Comparison of ENCODE assay signal across 14 cellular contexts in the genomic region with DNA sequence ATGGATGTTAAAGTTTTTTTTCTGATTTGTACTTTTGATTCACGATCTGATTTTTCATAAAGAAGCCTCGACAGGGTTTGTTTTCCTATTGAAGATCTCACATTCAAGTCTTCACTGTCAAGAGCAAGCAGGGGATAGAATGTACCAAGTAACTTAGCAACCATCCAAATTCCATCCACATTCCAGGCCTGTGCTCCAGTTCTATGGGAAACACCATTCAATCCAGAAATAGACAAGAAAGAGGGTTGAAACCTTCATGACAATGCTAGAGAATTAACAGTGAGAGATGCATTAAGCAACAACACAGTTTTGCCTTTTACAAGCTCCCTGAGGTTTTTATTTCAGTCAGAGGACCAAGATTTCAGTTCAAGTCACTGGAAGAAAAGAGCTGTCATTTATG.
DNase-seq lines count a peak whose midpoint lies in the region; ATAC-seq, FAIRE-seq and TF ChIP-seq lines count a peak whose summit lies in the region.
"Had no signal": no experiment of that assay in that cellular context is flagged by ENCODE, and none has a peak within 500 bp of the region (broad histone marks: within the 10 kb centered on the region; RNA-seq: fewer than 3 reads in every experiment).

No MANE protein-coding gene starts in this region.

- no peak for TF ChIP-seq POLR2A in H54 (IDR thresholded peaks at IDR 0.05; ENCODE audit: low read depth, low read length)

- H3K27me3 ChIP-seq in naive thymus-derived CD4-positive, alpha-beta T cell (ENCODE audit: control insufficient read depth in 2 of 2, insufficient read depth in 2 of 2, low read length in 2 of 2), result no peaks in the 10 kb centered on the region
- H3K27me3 ChIP-seq: sigmoid colon had no signal

- H3K9me3 ChIP-seq in naive thymus-derived CD4-positive, alpha-beta T cell (ENCODE audit: control insufficient read depth in 2 of 3, low read length in 3 of 3), result no peaks in the 10 kb centered on the region
- H3K9me3 ChIP-seq: sigmoid colon had no signal

- no peaks in the 10 kb centered on the region for H3K4me1 Mint-ChIP-seq in activated CD4-positive, alpha-beta T cell treated with anti-CD3 and anti-CD28 coated beads, Interleukin-2, amount 10 ng/mL, durations not matched to agents 7 days and 5 days
- H3K4me1 Mint-ChIP-seq in naive thymus-derived CD4-positive, alpha-beta T cell, result peaks cover 0 to 4% (median 0%) of the 10 kb centered on the region in 7 donors
- H3K4me1 Mint-ChIP-seq: activated naive CD4-positive, alpha-beta T cell treated with anti-CD3 and anti-CD28 coated beads, Interleukin-2, amount 10 ng/mL, durations not matched to agents 7 days and 5 days; CD4-positive, CD25-positive, alpha-beta regulatory T cell had no signal

- H3K27me3 Mint-ChIP-seq in activated CD4-positive, alpha-beta T cell treated with anti-CD3 and anti-CD28 coated beads, Interleukin-2, amount 10 ng/mL, durations not matched to agents 7 days and 5 days, result no peaks in the 10 kb centered on the region
- H3K27me3 Mint-ChIP-seq in naive thymus-derived CD4-positive, alpha-beta T cell, result no peaks in the 10 kb centered on the region
- H3K27me3 Mint-ChIP-seq: activated naive CD4-positive, alpha-beta T cell treated with anti-CD3 and anti-CD28 coated beads, Interleukin-2, amount 10 ng/mL, durations not matched to agents 7 days and 5 days had no signal

- no peaks in the 10 kb centered on the region for H3K36me3 Mint-ChIP-seq in activated CD4-positive, alpha-beta T cell treated with anti-CD3 and anti-CD28 coated beads, Interleukin-2, amount 10 ng/mL, durations not matched to agents 7 days and 5 days (ENCODE audit: low read depth)
- H3K36me3 Mint-ChIP-seq in naive thymus-derived CD4-positive, alpha-beta T cell, result no peaks in the 10 kb centered on the region
- H3K36me3 Mint-ChIP-seq: activated naive CD4-positive, alpha-beta T cell treated with anti-CD3 and anti-CD28 coated beads, Interleukin-2, amount 10 ng/mL, durations not matched to agents 7 days and 5 days; CD4-positive, CD25-positive, alpha-beta regulatory T cell had no signal

- H3K27ac Mint-ChIP-seq in activated CD4-positive, alpha-beta T cell treated with anti-CD3 and anti-CD28 coated beads, Interleukin-2, amount 10 ng/mL, durations not matched to agents 7 days and 5 days, result no peak overlapping the region
- H3K27ac Mint-ChIP-seq in naive thymus-derived CD4-positive, alpha-beta T cell, result no peak overlapping the region
- H3K27ac Mint-ChIP-seq: activated naive CD4-positive, alpha-beta T cell treated with anti-CD3 and anti-CD28 coated beads, Interleukin-2, amount 10 ng/mL, durations not matched to agents 7 days and 5 days; CD4-positive, CD25-positive, alpha-beta regulatory T cell had no signal

- FAIRE-seq in H54 (lab: Jason Lieb, UNC), result no peak
- FAIRE-seq: colon had no signal

- no peak overlapping the region for H3K27ac ChIP-seq in naive thymus-derived CD4-positive, alpha-beta T cell (ENCODE audit: low read depth, low read length)
- H3K27ac ChIP-seq: sigmoid colon had no signal

- no peak for TF ChIP-seq CTCF in fibroblast of mammary gland (conservative IDR thresholded peaks at IDR 0.05; ENCODE audit: control insufficient read depth, insufficient read depth, low read depth, low read length)

- no peak overlapping the region for H3K4me3 Mint-ChIP-seq in activated CD4-positive, alpha-beta T cell treated with anti-CD3 and anti-CD28 coated beads, Interleukin-2, amount 10 ng/mL, durations not matched to agents 7 days and 5 days
- H3K4me3 Mint-ChIP-seq in naive thymus-derived CD4-positive, alpha-beta T cell, result no peak overlapping the region
- H3K4me3 Mint-ChIP-seq: activated naive CD4-positive, alpha-beta T cell treated with anti-CD3 and anti-CD28 coated beads, Interleukin-2, amount 10 ng/mL, durations not matched to agents 7 days and 5 days; CD4-positive, CD25-positive, alpha-beta regulatory T cell had no signal

- intact Hi-C loops in naive thymus-derived CD4-positive, alpha-beta T cell (cut with micrococcal nuclease), result no loop called here

- no peak overlapping the region for H3K4me3 ChIP-seq in fibroblast of mammary gland (ENCODE audit: control insufficient read depth, low read depth, low read length)
- no peak overlapping the region for H3K4me3 ChIP-seq in naive thymus-derived CD4-positive, alpha-beta T cell (ENCODE audit: low read length)
- H3K4me3 ChIP-seq: sigmoid colon had no signal

- H3K36me3 ChIP-seq in naive thymus-derived CD4-positive, alpha-beta T cell (ENCODE audit: control insufficient read depth in 2 of 3, insufficient read depth in 3 of 3, low read length in 3 of 3), result no peaks in the 10 kb centered on the region
- H3K36me3 ChIP-seq: sigmoid colon had no signal

- ATAC-seq in SK-N-SH treated with all-trans-retinoic acid at 6 μM for 48 hours, result peak; percentile 52; the same call in 2 of the 3 replicates
- no peak for ATAC-seq in naive thymus-derived CD4-positive, alpha-beta T cell
- ATAC-seq: stimulated activated naive CD8-positive, alpha-beta T cell treated with anti-CD3 and anti-CD28 coated beads, Interleukin-15, Interleukin-2, amounts not matched to agents 100 U/mL and 50 U/mL, for 24 hours had no signal

- no peaks in the 10 kb centered on the region for H3K4me1 ChIP-seq in naive thymus-derived CD4-positive, alpha-beta T cell (ENCODE audit: control insufficient read depth in 2 of 2, insufficient read depth in 2 of 2, low read length in 2 of 2)

- H3K9me3 Mint-ChIP-seq in activated CD4-positive, alpha-beta T cell treated with anti-CD3 and anti-CD28 coated beads, Interleukin-2, amount 10 ng/mL, durations not matched to agents 7 days and 5 days, result no peaks in the 10 kb centered on the region
- H3K9me3 Mint-ChIP-seq in naive thymus-derived CD4-positive, alpha-beta T cell, result peaks cover 0 to 2% (median 0%) of the 10 kb centered on the region in 11 donors
- H3K9me3 Mint-ChIP-seq: activated naive CD4-positive, alpha-beta T cell treated with anti-CD3 and anti-CD28 coated beads, Interleukin-2, amount 10 ng/mL, durations not matched to agents 7 days and 5 days had no signal

- POLR2A ChIA-PET in activated CD4-positive, alpha-beta T cell treated with anti-CD3 and anti-CD28 coated beads, Interleukin-2, amount 10 ng/mL, durations not matched to agents 7 days and 5 days (lab: Charles Lee), result no interaction called here
- POLR2A ChIA-PET in naive thymus-derived CD4-positive, alpha-beta T cell (lab: Charles Lee), result no interaction called here

- DNase-seq in fibroblast of mammary gland (ENCODE audit: low read depth) (peak; percentile 31), left kidney (ENCODE audit: low read depth, low spot score) (peak; percentile 40), superior temporal gyrus (ENCODE audit: extremely low spot score) (peak; percentile 42), H54 (ENCODE audit: insufficient read length, low spot score) (no peak)
- DNase-seq in activated CD4-positive, alpha-beta T cell treated with anti-CD3 and anti-CD28 coated beads for 1 hour, result no peak
- DNase-seq in activated CD4-positive, alpha-beta T cell treated with anti-CD3 and anti-CD28 coated beads, Interleukin-2, amount 10 ng/mL, durations not matched to agents 7 days and 5 days, result no peak
- no peak for DNase-seq in naive thymus-derived CD4-positive, alpha-beta T cell
- DNase-seq: activated CD4-positive, CD25-positive, alpha-beta regulatory T cell; activated naive CD4-positive, alpha-beta T cell treated with anti-CD3 and anti-CD28 coated beads, Interleukin-2, amount 10 ng/mL, durations not matched to agents 7 days and 5 days; CD4-positive, CD25-positive, alpha-beta regulatory T cell; sigmoid colon; stimulated activated naive CD8-positive, alpha-beta T cell treated with anti-CD3 and anti-CD28 coated beads, Interleukin-15, Interleukin-2, amounts not matched to agents 100 U/mL and 50 U/mL, for 24 hours had no signal

- CTCF ChIA-PET in activated CD4-positive, alpha-beta T cell treated with anti-CD3 and anti-CD28 coated beads, Interleukin-2, amount 10 ng/mL, durations not matched to agents 7 days and 5 days (lab: Charles Lee), result no interaction called here
- CTCF ChIA-PET in naive thymus-derived CD4-positive, alpha-beta T cell (lab: Charles Lee), result no interaction called here

TF ChIP-seq in SK-N-SH treated with all-trans-retinoic acid at 6 μM for 48 hours, 23 proteins besides CTCF, POLR2A, EP300 and RAD21 (continues in another document):
- TF ChIP-seq ZFP30 (CRISPR knock-in tag; IDR thresholded peaks at IDR 0.05), result no peak
- TF ChIP-seq, protein P1, sequence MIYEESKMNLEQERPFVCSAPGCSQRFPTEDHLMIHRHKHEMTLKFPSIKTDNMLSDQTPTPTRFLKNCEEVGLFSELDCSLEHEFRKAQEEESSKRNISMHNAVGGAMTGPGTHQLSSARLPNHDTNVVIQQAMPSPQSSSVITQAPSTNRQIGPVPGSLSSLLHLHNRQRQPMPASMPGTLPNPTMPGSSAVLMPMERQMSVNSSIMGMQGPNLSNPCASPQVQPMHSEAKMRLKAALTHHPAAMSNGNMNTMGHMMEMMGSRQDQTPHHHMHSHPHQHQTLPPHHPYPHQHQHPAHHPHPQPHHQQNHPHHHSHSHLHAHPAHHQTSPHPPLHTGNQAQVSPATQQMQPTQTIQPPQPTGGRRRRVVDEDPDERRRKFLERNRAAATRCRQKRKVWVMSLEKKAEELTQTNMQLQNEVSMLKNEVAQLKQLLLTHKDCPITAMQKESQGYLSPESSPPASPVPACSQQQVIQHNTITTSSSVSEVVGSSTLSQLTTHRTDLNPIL (CRISPR knock-in tag; IDR thresholded peaks at IDR 0.05; ENCODE audit: low read depth), result no peak
- no peak for TF ChIP-seq ARNTL (CRISPR knock-in tag; IDR thresholded peaks at IDR 0.05; ENCODE audit: borderline replicate concordance, low read depth)
- TF ChIP-seq PPARA (CRISPR knock-in tag; IDR thresholded peaks at IDR 0.05; ENCODE audit: borderline replicate concordance), result no peak
- TF ChIP-seq ZC3H10 (CRISPR knock-in tag; IDR thresholded peaks at IDR 0.05), result no peak
- TF ChIP-seq CSRNP3 (CRISPR knock-in tag; IDR thresholded peaks at IDR 0.05), result no peak
- no peak for TF ChIP-seq ZNF8 (CRISPR knock-in tag; IDR thresholded peaks at IDR 0.05)
- no peak for TF ChIP-seq RARB (CRISPR knock-in tag; IDR thresholded peaks at IDR 0.05)
- TF ChIP-seq ZFP3 (CRISPR knock-in tag; IDR thresholded peaks at IDR 0.05), result no peak
- TF ChIP-seq TOX (CRISPR knock-in tag; IDR thresholded peaks at IDR 0.05; ENCODE audit: borderline replicate concordance), result no peak
- no peak for TF ChIP-seq ZNF70 (CRISPR knock-in tag; IDR thresholded peaks at IDR 0.05)

Comparison
In these comparisons a context has a peak if more than half of its experiments do, and no peak if none do; other contexts are left out.
1. DNase-seq: peak in fibroblast of mammary gland (single experiment), left kidney (single experiment) and superior temporal gyrus (single experiment); none in activated CD4-positive, alpha-beta T cell treated with anti-CD3 and anti-CD28 coated beads for 1 hour (single experiment), H54 (single experiment), activated CD4-positive, alpha-beta T cell treated with anti-CD3 and anti-CD28 coated beads, Interleukin-2, amount 10 ng/mL, durations not matched to agents 7 days and 5 days (single experiment) and naive thymus-derived CD4-positive, alpha-beta T cell (0 of 9).